ENCODE assay signal across 19 cellular contexts in genomic region chr20:3993109-3993508, GRCh38. TPM values are rescaled to one million over a fixed set of nuclear protein-coding genes. Genes with fewer than 3 reads are reported as not detected.
DNase-seq lines count a peak whose midpoint lies in the region; ATAC-seq lines count a peak whose summit lies in the region.
"Had no signal": no experiment of that assay in that cellular context is flagged by ENCODE, and none has a peak within 500 bp of the region (broad histone marks: within the 10 kb centered on the region; RNA-seq: fewer than 3 reads in every experiment).

No MANE protein-coding gene starts in this region.

- no peak for DNase-seq in activated T-cell treated with anti-CD3 and anti-CD28 coated beads, Interleukin-2, amount 50 U/mL, for 4 hours
- DNase-seq in activated T-cell treated with anti-CD3 and anti-CD28 coated beads, Interleukin-2, amount 50 U/mL, for 1 hour: no peak
- DNase-seq in stimulated activated naive CD8-positive, alpha-beta T cell treated with anti-CD3 and anti-CD28 coated beads, Interleukin-15, Interleukin-2, amounts not matched to agents 100 U/mL and 50 U/mL, for 24 hours: no peak
- DNase-seq in inferior parietal cortex (ENCODE audit: extremely low spot score) (no peak), NCI-H2107 treated with DMSO at 0.1 percent for 48 hours (lab: John Stamatoyannopoulos, UW; ENCODE audit: unreplicated experiment) (no peak), NCI-H1930 (lab: John Stamatoyannopoulos, UW) (no peak)
- DNase-seq: anterior cingulate cortex, Caco-2, GDM1, NCI-H1694, NCI-H524 treated with DMSO at 0.1 percent for 48 hours, SW 1271, testis, WERI-Rb-1 had no signal

- H3K9me3 Mint-ChIP-seq in activated T-cell treated with anti-CD3 and anti-CD28 coated beads, Interleukin-2, amount 50 U/mL, for 4 hours: no peaks in the 10 kb centered on the region
- no peaks in the 10 kb centered on the region for H3K9me3 Mint-ChIP-seq in T-helper 1 cell treated with Interleukin-12 subunit alpha and Interleukin-12 subunit beta and Interleukin-4 antibody, amounts not matched to agents 30 μg/mL and 1 μg/mL, for 36 hours
- H3K9me3 Mint-ChIP-seq: neural crest cell had no signal

- H3K27me3 Mint-ChIP-seq in activated T-cell treated with anti-CD3 and anti-CD28 coated beads, Interleukin-2, amount 50 U/mL, for 4 hours (ENCODE audit: low read depth): no peaks in the 10 kb centered on the region
- no peaks in the 10 kb centered on the region for H3K27me3 Mint-ChIP-seq in T-helper 1 cell treated with Interleukin-12 subunit alpha and Interleukin-12 subunit beta and Interleukin-4 antibody, amounts not matched to agents 30 μg/mL and 1 μg/mL, for 36 hours (ENCODE audit: low read depth)

- no peak overlapping the region for H3K4me3 Mint-ChIP-seq in activated T-cell treated with anti-CD3 and anti-CD28 coated beads, Interleukin-2, amount 50 U/mL, for 4 hours
- H3K4me3 Mint-ChIP-seq in T-helper 1 cell treated with Interleukin-12 subunit alpha and Interleukin-12 subunit beta and Interleukin-4 antibody, amounts not matched to agents 30 μg/mL and 1 μg/mL, for 36 hours: peak overlapping the region; percentile 21
- H3K4me3 Mint-ChIP-seq: neural crest cell had no signal

- no peaks in the 10 kb centered on the region for H3K36me3 Mint-ChIP-seq in activated T-cell treated with anti-CD3 and anti-CD28 coated beads, Interleukin-2, amount 50 U/mL, for 4 hours (ENCODE audit: insufficient read depth)
- H3K36me3 Mint-ChIP-seq in T-helper 1 cell treated with Interleukin-12 subunit alpha and Interleukin-12 subunit beta and Interleukin-4 antibody, amounts not matched to agents 30 μg/mL and 1 μg/mL, for 36 hours (ENCODE audit: low read depth): peaks cover 9% of the 10 kb centered on the region

- H3K4me1 Mint-ChIP-seq in activated T-cell treated with anti-CD3 and anti-CD28 coated beads, Interleukin-2, amount 50 U/mL, for 4 hours (ENCODE audit: low read depth): peaks cover 61% of the 10 kb centered on the region
- peaks cover 54% of the 10 kb centered on the region for H3K4me1 Mint-ChIP-seq in T-helper 1 cell treated with Interleukin-12 subunit alpha and Interleukin-12 subunit beta and Interleukin-4 antibody, amounts not matched to agents 30 μg/mL and 1 μg/mL, for 36 hours (ENCODE audit: low read depth)

- no peak overlapping the region for H3K27ac Mint-ChIP-seq in T-helper 1 cell treated with Interleukin-12 subunit alpha and Interleukin-12 subunit beta and Interleukin-4 antibody, amounts not matched to agents 30 μg/mL and 1 μg/mL, for 36 hours

- ATAC-seq in activated T-cell treated with anti-CD3 and anti-CD28 coated beads, Interleukin-2, amount 50 U/mL, for 4 hours: peak; percentile 10 to 45
- ATAC-seq in GM21619 (IDR thresholded peaks at IDR 0.05; ENCODE audit: unreplicated experiment): peak; percentile 64
- ATAC-seq in stimulated activated naive CD8-positive, alpha-beta T cell treated with anti-CD3 and anti-CD28 coated beads, Interleukin-15, Interleukin-2, amounts not matched to agents 100 U/mL and 50 U/mL, for 24 hours: peak; percentile 41
- ATAC-seq: gastroesophageal sphincter, Panc1 had no signal

RNA-seq across cellular contexts. Expression of gene RNF24, which starts 22.2 kb away (rescaled TPM):
- total RNA-seq in activated T-cell treated with anti-CD3 and anti-CD28 coated beads, Interleukin-2, amount 50 U/mL, for 4 hours: 1 to 10 TPM; 5.2 to 7.3 (median 7.2) TPM
